16 cellular contexts compared by ENCODE assay signal in genomic region chr3:127102587-127102986, GRCh38.
DNase-seq lines count a peak whose midpoint lies in the region; ATAC-seq and TF ChIP-seq lines count a peak whose summit lies in the region.
"Had no signal": no experiment of that assay in that cellular context is flagged by ENCODE, and none has a peak within 500 bp of the region (broad histone marks: within the 10 kb centered on the region; RNA-seq: fewer than 3 reads in every experiment).

No MANE protein-coding gene starts in this region.

- DNase-seq in natural killer cell treated with Interleukin-12 subunit alpha and Interleukin-12 subunit beta and Interleukin-15 and Interleukin-18, amount 100 ng/mL, for 72 hours (ENCODE audit: low spot score), result peak; percentile 32
- DNase-seq in natural killer cell (no peak), posterior vena cava (ENCODE audit: low spot score) (peak; percentile 71), NCI-H1092 (lab: John Stamatoyannopoulos, UW) (no peak), anterior cingulate cortex (lab: John Stamatoyannopoulos, UW) (no peak)
- DNase-seq in activated CD8-positive, alpha-beta T cell treated with anti-CD3 and anti-CD28 coated beads, Interleukin-2, amount 10 ng/mL, durations not matched to agents 7 days and 5 days, result no peak
- DNase-seq: AML-193, Caco-2, GM23248, HFFc6 had no signal

- H3K27ac ChIP-seq in neural cell (ENCODE audit: low read length), result peak overlapping the region; percentile 4
- H3K27ac ChIP-seq: 22Rv1, A549, C4-2B, GM23248 had no signal

- H3K9me3 ChIP-seq in neural cell (ENCODE audit: low read length), result no peaks in the 10 kb centered on the region
- H3K9me3 ChIP-seq: A549, Caco-2 had no signal

- H3K4me1 Mint-ChIP-seq in natural killer cell treated with Interleukin-12 subunit alpha and Interleukin-12 subunit beta and Interleukin-15 and Interleukin-18, amount 100 ng/mL, for 72 hours (ENCODE audit: low read depth in 2 of 2), result no peaks in the 10 kb centered on the region
- H3K4me1 Mint-ChIP-seq in natural killer cell, result no peaks in the 10 kb centered on the region
- no peaks in the 10 kb centered on the region for H3K4me1 Mint-ChIP-seq in activated CD8-positive, alpha-beta T cell treated with anti-CD3 and anti-CD28 coated beads, Interleukin-2, amount 10 ng/mL, durations not matched to agents 7 days and 5 days (ENCODE audit: low read depth)

- no peak for ATAC-seq in natural killer cell treated with Interleukin-12 subunit alpha and Interleukin-12 subunit beta and Interleukin-15 and Interleukin-18, amount 100 ng/mL, for 72 hours
- ATAC-seq in natural killer cell, result no peak
- no peak for ATAC-seq in activated CD8-positive, alpha-beta T cell treated with anti-CD3 and anti-CD28 coated beads, Interleukin-2, amount 10 ng/mL, durations not matched to agents 7 days and 5 days
- ATAC-seq: A549, HCT116 had no signal

- H3K9me2 ChIP-seq in neural cell (ENCODE audit: insufficient read depth, low read length), result no peaks in the 10 kb centered on the region

- no peaks in the 10 kb centered on the region for H3K36me3 Mint-ChIP-seq in natural killer cell treated with Interleukin-12 subunit alpha and Interleukin-12 subunit beta and Interleukin-15 and Interleukin-18, amount 100 ng/mL, for 72 hours
- no peaks in the 10 kb centered on the region for H3K36me3 Mint-ChIP-seq in natural killer cell
- no peaks in the 10 kb centered on the region for H3K36me3 Mint-ChIP-seq in activated CD8-positive, alpha-beta T cell treated with anti-CD3 and anti-CD28 coated beads, Interleukin-2, amount 10 ng/mL, durations not matched to agents 7 days and 5 days (ENCODE audit: low read depth)

- H3K4me3 ChIP-seq in neural cell (ENCODE audit: low read length), result no peak overlapping the region
- H3K4me3 ChIP-seq: A549, GM23248 had no signal

- no peak overlapping the region for H3K27ac Mint-ChIP-seq in natural killer cell treated with Interleukin-12 subunit alpha and Interleukin-12 subunit beta and Interleukin-15 and Interleukin-18, amount 100 ng/mL, for 72 hours
- H3K27ac Mint-ChIP-seq in natural killer cell, result no peak overlapping the region
- no peak overlapping the region for H3K27ac Mint-ChIP-seq in activated CD8-positive, alpha-beta T cell treated with anti-CD3 and anti-CD28 coated beads, Interleukin-2, amount 10 ng/mL, durations not matched to agents 7 days and 5 days
- H3K27ac Mint-ChIP-seq: CD4-positive, alpha-beta T cell; HFFc6 had no signal

- no peaks in the 10 kb centered on the region for H3K79me2 ChIP-seq in neural cell (replicated peaks; ENCODE audit: insufficient read depth, low read length)

- TF ChIP-seq RAD21 in neural cell (conservative IDR thresholded peaks at IDR 0.05), result no peak

- POLR2A ChIA-PET in activated CD8-positive, alpha-beta T cell treated with anti-CD3 and anti-CD28 coated beads, Interleukin-2, amount 10 ng/mL, durations not matched to agents 7 days and 5 days (lab: Charles Lee), result no interaction called here

- no peaks in the 10 kb centered on the region for H3K27me3 Mint-ChIP-seq in natural killer cell treated with Interleukin-12 subunit alpha and Interleukin-12 subunit beta and Interleukin-15 and Interleukin-18, amount 100 ng/mL, for 72 hours
- H3K27me3 Mint-ChIP-seq in natural killer cell (ENCODE audit: low read depth in 2 of 2), result peaks cover 0 to 3% of the 10 kb centered on the region in 2 donors
- H3K27me3 Mint-ChIP-seq in activated CD8-positive, alpha-beta T cell treated with anti-CD3 and anti-CD28 coated beads, Interleukin-2, amount 10 ng/mL, durations not matched to agents 7 days and 5 days (ENCODE audit: low read depth), result no peaks in the 10 kb centered on the region
- H3K27me3 Mint-ChIP-seq: CD4-positive, alpha-beta T cell had no signal

- H2AFZ ChIP-seq in neural cell (ENCODE audit: low read depth, low read length), result no peak overlapping the region
- H2AFZ ChIP-seq: GM23248 had no signal

- intact Hi-C loops in natural killer cell (cut with micrococcal nuclease), result no loop called here
- intact Hi-C loops in posterior vena cava (cut with DNase I), result no loop called here

- CTCF ChIA-PET in activated CD8-positive, alpha-beta T cell treated with anti-CD3 and anti-CD28 coated beads, Interleukin-2, amount 10 ng/mL, durations not matched to agents 7 days and 5 days (lab: Charles Lee), result no interaction called here

- TF ChIP-seq CTCF in natural killer cell (IDR thresholded peaks at IDR 0.05) (no peak), neural cell (IDR thresholded peaks at IDR 0.05; ENCODE audit: poor library complexity, severe bottlenecking) (no peak)

- TF ChIP-seq EP300 in neural cell (conservative IDR thresholded peaks at IDR 0.05; ENCODE audit: poor library complexity, severe bottlenecking), result no peak

- H4K20me1 ChIP-seq in neural cell (ENCODE audit: insufficient read depth), result no peaks in the 10 kb centered on the region

- no peak overlapping the region for H3K4me2 ChIP-seq in neural cell (ENCODE audit: low read length)
- H3K4me2 ChIP-seq: A549 had no signal

- no peaks in the 10 kb centered on the region for H3K36me3 ChIP-seq in neural cell (ENCODE audit: insufficient read depth, low read length)

- H3F3A ChIP-seq in neural cell (ENCODE audit: insufficient read depth, low read length, poor library complexity, severe bottlenecking), result no peaks in the 10 kb centered on the region

- H3K4me3 Mint-ChIP-seq in natural killer cell treated with Interleukin-12 subunit alpha and Interleukin-12 subunit beta and Interleukin-15 and Interleukin-18, amount 100 ng/mL, for 72 hours, result no peak overlapping the region
- no peak overlapping the region for H3K4me3 Mint-ChIP-seq in natural killer cell
- no peak overlapping the region for H3K4me3 Mint-ChIP-seq in activated CD8-positive, alpha-beta T cell treated with anti-CD3 and anti-CD28 coated beads, Interleukin-2, amount 10 ng/mL, durations not matched to agents 7 days and 5 days
- H3K4me3 Mint-ChIP-seq: CD4-positive, alpha-beta T cell; HFFc6 had no signal

- H3K27me3 ChIP-seq in neural cell (ENCODE audit: insufficient read depth, low read depth, low read length), result no peaks in the 10 kb centered on the region

- H3K9me3 Mint-ChIP-seq in natural killer cell treated with Interleukin-12 subunit alpha and Interleukin-12 subunit beta and Interleukin-15 and Interleukin-18, amount 100 ng/mL, for 72 hours, result no peaks in the 10 kb centered on the region
- no peaks in the 10 kb centered on the region for H3K9me3 Mint-ChIP-seq in natural killer cell
- H3K9me3 Mint-ChIP-seq in activated CD8-positive, alpha-beta T cell treated with anti-CD3 and anti-CD28 coated beads, Interleukin-2, amount 10 ng/mL, durations not matched to agents 7 days and 5 days (ENCODE audit: insufficient read depth), result no peaks in the 10 kb centered on the region
- H3K9me3 Mint-ChIP-seq: CD4-positive, alpha-beta T cell; HFFc6 had no signal

- H3K9ac ChIP-seq in neural cell (ENCODE audit: low read length), result no peak overlapping the region
- H3K9ac ChIP-seq: GM23248 had no signal

TF ChIP-seq in neural cell, 6 proteins besides CTCF, POLR2A, EP300 and RAD21:
- no peak for TF ChIP-seq TAF1 (IDR thresholded peaks at IDR 0.05; ENCODE audit: low read depth)
- no peak for TF ChIP-seq SMC3 (conservative IDR thresholded peaks at IDR 0.05; ENCODE audit: poor library complexity)
- no peak for TF ChIP-seq POLR2AphosphoS5 (IDR thresholded peaks at IDR 0.05)
- TF ChIP-seq REST (IDR thresholded peaks at IDR 0.05; ENCODE audit: borderline replicate concordance), result no peak
- no peak for TF ChIP-seq EZH2 (IDR thresholded peaks at IDR 0.05; ENCODE audit: borderline replicate concordance, insufficient read depth, low read length, poor library complexity, severe bottlenecking)
- TF ChIP-seq MXI1 (conservative IDR thresholded peaks at IDR 0.05; ENCODE audit: poor library complexity, severe bottlenecking), result no peak

Comparison
In these comparisons a context has a peak if more than half of its experiments do, and no peak if none do; other contexts are left out.
1. DNase-seq: peak in natural killer cell treated with Interleukin-12 subunit alpha and Interleukin-12 subunit beta and Interleukin-15 and Interleukin-18, amount 100 ng/mL, for 72 hours (single experiment) and posterior vena cava (single experiment); none in natural killer cell (single experiment), NCI-H1092 (single experiment), anterior cingulate cortex (0 of 58) and activated CD8-positive, alpha-beta T cell treated with anti-CD3 and anti-CD28 coated beads, Interleukin-2, amount 10 ng/mL, durations not matched to agents 7 days and 5 days (single experiment).